9 cellular contexts compared by ENCODE assay signal in the genomic region with DNA sequence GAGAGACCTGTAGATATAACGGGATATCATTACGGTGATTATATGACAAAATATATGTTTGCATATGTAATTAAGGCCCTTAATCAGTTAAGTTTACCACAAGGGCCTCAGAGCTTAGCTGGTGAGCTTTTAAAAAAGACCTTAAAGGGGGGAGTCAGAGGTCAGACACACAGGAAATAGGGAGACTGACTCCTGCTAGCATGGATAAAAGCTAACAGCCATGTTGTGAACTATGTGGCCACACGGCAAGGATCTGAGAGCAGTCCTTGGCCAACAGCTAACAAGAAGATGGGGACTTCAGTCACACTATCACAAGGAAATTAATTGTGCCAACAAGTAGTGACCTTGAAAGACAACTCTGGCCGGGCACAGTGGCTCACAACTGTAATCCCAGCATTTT. TPM values are rescaled to one million over a fixed set of nuclear protein-coding genes. Genes with fewer than 3 reads are reported as not detected.
DNase-seq lines count a peak whose midpoint lies in the region; ATAC-seq and TF ChIP-seq lines count a peak whose summit lies in the region.
"Had no signal": no experiment of that assay in that cellular context is flagged by ENCODE, and none has a peak within 500 bp of the region (broad histone marks: within the 10 kb centered on the region; RNA-seq: fewer than 3 reads in every experiment).

No MANE protein-coding gene starts in this region.

- H3K36me3 ChIP-seq in mammary epithelial cell (ENCODE audit: insufficient read depth, low read length): no peaks in the 10 kb centered on the region
- H3K36me3 ChIP-seq in SJCRH30: no peaks in the 10 kb centered on the region
- no peaks in the 10 kb centered on the region for H3K36me3 ChIP-seq in iPS-20b (ENCODE audit: insufficient read depth, low read depth, low read length)
- no peaks in the 10 kb centered on the region for H3K36me3 ChIP-seq in tibial artery
- no peaks in the 10 kb centered on the region for H3K36me3 ChIP-seq in Peyer's patch

- intact Hi-C loops in MCF 10A (cut with micrococcal nuclease) (no loop called here), mammary epithelial cell (cut with micrococcal nuclease) (no loop called here), tibial artery (cut with DNase I; ENCODE audit: low total_unique reads) (loop anchor here (5.0 to 10.0 kb wide), 2 partner anchors 354 to 677 kb away; no protein-coding TSS in a partner anchor)

- no peaks in the 10 kb centered on the region for H3K9me3 ChIP-seq in mammary epithelial cell (replicated peaks; ENCODE audit: insufficient read depth, low read length)
- H3K9me3 ChIP-seq in SJCRH30 (replicated peaks): no peaks in the 10 kb centered on the region; the same call in 1 of the 2 replicates
- no peaks in the 10 kb centered on the region for H3K9me3 ChIP-seq in iPS-20b (ENCODE audit: insufficient read depth, low read depth, low read length)
- no peaks in the 10 kb centered on the region for H3K9me3 ChIP-seq in tibial artery
- peaks cover 0 to 3% (median 0%) of the 10 kb centered on the region in 4 donors for H3K9me3 ChIP-seq in Peyer's patch

- POLR2A ChIA-PET in MCF 10A (lab: Yijun Ruan, JAX): interaction anchor here (0.6 to 1.4 kb wide), 6 partner anchors 8 to 553 kb away, joined by 3 to 5 read pairs (median 4); partner anchors contain the start of gene MSL2

- DNase-seq in MCF 10A (ENCODE audit: unreplicated experiment) (no peak), mammary epithelial cell (no peak), SJCRH30 (no peak), tibial artery (no peak), SIG-M5 treated with dmso at 0.1 percent for 504 hours (lab: John Stamatoyannopoulos, UW; ENCODE audit: unreplicated experiment) (no peak), Peyer's patch (no peak)
- DNase-seq: activated naive CD4-positive, alpha-beta T cell treated with anti-CD3 and anti-CD28 coated beads, Interleukin-2, amount 50 U/mL, for 16 hours had no signal

- BruUV-seq in MCF 10A (replicated peaks; lab: Mats Ljungman, UMichigan) (no TSS peak), mammary epithelial cell (replicated peaks; lab: Mats Ljungman, UMichigan) (no TSS peak)

- H3K27me3 Mint-ChIP-seq in MCF 10A (ENCODE audit: insufficient read depth, unreplicated experiment): no peaks in the 10 kb centered on the region

- H3K4me1 Mint-ChIP-seq in MCF 10A (ENCODE audit: insufficient read depth, unreplicated experiment): peaks cover 12% of the 10 kb centered on the region

- in situ Hi-C loops in mammary epithelial cell (cut with MboI; ENCODE audit: low sequenced_read_pairs in 2 of 2): loop anchor here (25.0 kb wide), 1 partner anchor 362 kb away; no protein-coding TSS in a partner anchor

- no peak overlapping the region for H3K27ac ChIP-seq in mammary epithelial cell (ENCODE audit: insufficient read depth, low read depth, low read length)
- 0 out of 2 replicates have a peak overlapping the region, but pooled peaks have one; percentile 2 for H3K27ac ChIP-seq in SJCRH30
- peak overlapping the region; percentile 60 for H3K27ac ChIP-seq in iPS-20b (ENCODE audit: low read length)
- peak overlapping the region; percentile 8 to 95 for H3K27ac ChIP-seq in tibial artery
- no peak overlapping the region for H3K27ac ChIP-seq in Peyer's patch

- H3K4me3 ChIP-seq in mammary epithelial cell (replicated peaks in 1 of 3; ENCODE audit: insufficient read depth in 1 of 3, low read depth in 2 of 3, low read length in 3 of 3) (no peak overlapping the region), SJCRH30 (no peak overlapping the region), iPS-20b (ENCODE audit: low read length) (0 out of 2 replicates have a peak overlapping the region, but pooled peaks have one; percentile 4), tibial artery (no peak overlapping the region), Peyer's patch (no peak overlapping the region)

- H3K4me3 Mint-ChIP-seq in MCF 10A (ENCODE audit: unreplicated experiment): peak overlapping the region; percentile 79

- no peaks in the 10 kb centered on the region for H3K27me3 ChIP-seq in mammary epithelial cell (ENCODE audit: insufficient read depth, low read length)
- H3K27me3 ChIP-seq in SJCRH30: no peaks in the 10 kb centered on the region
- H3K27me3 ChIP-seq in iPS-20b (ENCODE audit: insufficient read depth, low read length): no peaks in the 10 kb centered on the region
- H3K27me3 ChIP-seq in tibial artery: no peaks in the 10 kb centered on the region
- H3K27me3 ChIP-seq in Peyer's patch: no peaks in the 10 kb centered on the region

- dilution Hi-C loops in mammary epithelial cell (cut with HindIII; ENCODE audit: low sequenced_read_pairs): no loop called here

- 100% methylated on average over 4 of the region's 4 CpGs for WGBS in mammary epithelial cell (ENCODE audit: low coverage, missing lambda C conversion rate)

- ATAC-seq in HG03432 (IDR thresholded peaks at IDR 0.05; ENCODE audit: unreplicated experiment): no peak

- H3K9ac ChIP-seq in mammary epithelial cell (ENCODE audit: insufficient read depth, low read length) (no peak overlapping the region), iPS-20b (ENCODE audit: low read depth, low read length) (peak overlapping the region; percentile 32; the same call in 1 of the 2 replicates)

- H3K4me1 ChIP-seq in mammary epithelial cell (ENCODE audit: insufficient read depth, low read length) (peaks cover 14% of the 10 kb centered on the region), SJCRH30 (peaks cover 10% of the 10 kb centered on the region), iPS-20b (ENCODE audit: insufficient read depth, low read length) (peaks cover 22% of the 10 kb centered on the region), tibial artery (peaks cover 0 to 60% (median 33%) of the 10 kb centered on the region in 4 donors), Peyer's patch (peaks cover 0 to 34% (median 8%) of the 10 kb centered on the region in 4 donors)

- CTCF ChIA-PET in MCF 10A (lab: Yijun Ruan, JAX) (interaction anchor here (0.7 to 1.4 kb wide), 4 partner anchors 19 to 675 kb away, joined by 3 to 10 read pairs (median 3); no protein-coding TSS in a partner anchor), mammary epithelial cell (lab: Charles Lee; ENCODE audit: low non-redundant PET) (no interaction called here)

- H3K4me2 ChIP-seq in mammary epithelial cell (ENCODE audit: insufficient read depth, low read depth, low read length): no peak overlapping the region

- peaks cover 74% of the 10 kb centered on the region for H3K79me2 ChIP-seq in mammary epithelial cell (ENCODE audit: insufficient read depth, low read length)

- no peak for TF ChIP-seq POLR2A in Peyer's patch (IDR thresholded peaks at IDR 0.05)

- TF ChIP-seq CTCF in MCF 10A (IDR thresholded peaks at IDR 0.05; ENCODE audit: unreplicated experiment) (no peak), mammary epithelial cell (conservative IDR thresholded peaks at IDR 0.05 in 1 of 2, IDR thresholded peaks at IDR 0.05 in 1 of 2; ENCODE audit: extremely low read depth in 1 of 2, insufficient read depth in 1 of 2, low read depth in 1 of 2, low read length in 2 of 2) (no peak), tibial artery (IDR thresholded peaks at IDR 0.05) (no peak), Peyer's patch (IDR thresholded peaks at IDR 0.05) (no peak)

- no peak overlapping the region for H2AFZ ChIP-seq in mammary epithelial cell (ENCODE audit: low read depth, low read length)

- peaks cover 5% of the 10 kb centered on the region for H3K36me3 Mint-ChIP-seq in MCF 10A (ENCODE audit: insufficient read depth, unreplicated experiment)

- no peaks in the 10 kb centered on the region for H4K20me1 ChIP-seq in mammary epithelial cell (ENCODE audit: insufficient read depth, low read length)

- H3K9me3 Mint-ChIP-seq in MCF 10A (ENCODE audit: unreplicated experiment): no peaks in the 10 kb centered on the region

- H3K27ac Mint-ChIP-seq in MCF 10A (ENCODE audit: low read depth, unreplicated experiment): peak overlapping the region; percentile 97

RNA-seq across cellular contexts. Expression of gene STAG1, which starts 3.1 kb away (rescaled TPM):
- total RNA-seq in MCF 10A (2022) (29.2 and 34.3 TPM in 2 replicates), mammary epithelial cell (10 to 100 TPM; 19.2 to 29.9 TPM), Peyer's patch (10 to 100 TPM; 22.6 to 91.6 (median 35.2) TPM)
- polyA plus RNA-seq in mammary epithelial cell: 7.0 TPM
- polyA minus RNA-seq in mammary epithelial cell: 6.4 TPM
- 28.8 and 34.3 TPM in 2 replicates for total RNA-seq in SJCRH30 (2014; rRNA removed; shearing (Covaris generic))

Comparison
In these comparisons a context has a peak if more than half of its experiments do, and no peak if none do; other contexts are left out.
1. H3K27ac ChIP-seq: peak in SJCRH30 (single experiment), iPS-20b (single experiment) and tibial artery (2 of 2); none in mammary epithelial cell (single experiment) and Peyer's patch (0 of 4).